In genomic region chr11:10730151-10730550, GRCh38 we compare ENCODE assay signal across 28 cellular contexts. TPM values are rescaled to one million over a fixed set of nuclear protein-coding genes. Genes with fewer than 3 reads are reported as not detected.
DNase-seq lines count a peak whose midpoint lies in the region; ATAC-seq and TF ChIP-seq lines count a peak whose summit lies in the region.
"Had no signal": no experiment of that assay in that cellular context is flagged by ENCODE, and none has a peak within 500 bp of the region (broad histone marks: within the 10 kb centered on the region; RNA-seq: fewer than 3 reads in every experiment).

No MANE protein-coding gene starts in this region.

- peaks cover 7 to 27% (median 18%) of the 10 kb centered on the region in 7 donors for H3K9me3 Mint-ChIP-seq in CD14-positive monocyte
- no peaks in the 10 kb centered on the region for H3K9me3 Mint-ChIP-seq in neural crest cell
- H3K9me3 Mint-ChIP-seq: activated CD4-positive, alpha-beta memory T cell treated with anti-CD3 and anti-CD28 coated beads, Interleukin-2, amount 10 ng/mL, durations not matched to agents 7 days and 5 days; activated naive CD4-positive, alpha-beta T cell treated with anti-CD3 and anti-CD28 coated beads, Interleukin-2, amount 50 U/mL, for 72 hours; endodermal cell had no signal

- intact Hi-C loops in CD14-positive monocyte (cut with micrococcal nuclease) (loop anchor here (5.0 to 10.0 kb wide), 5 partner anchors 185 to 405 kb away; partner anchors contain the start of gene RNF141 (in 1 of the 2)), adrenal gland (cut with DNase I) (loop anchor here in 1 of 2 donors (5.0 to 10.0 kb wide), 2 partner anchors 103 to 165 kb away; partner anchors contain the start of gene LYVE1)

- H3K27me3 ChIP-seq in brain microvascular endothelial cell (replicated peaks) (no peaks in the 10 kb centered on the region), adrenal gland (no peaks in the 10 kb centered on the region)
- H3K27me3 ChIP-seq: ascending aorta, suprapubic skin, vagina had no signal

- H3K4me3 ChIP-seq in coronary artery (no peak overlapping the region), brain microvascular endothelial cell (ENCODE audit: low read depth, low read length) (no peak overlapping the region), adrenal gland (no peak overlapping the region)
- H3K4me3 ChIP-seq: A549, ascending aorta, HAP-1, left lung, suprapubic skin, vagina had no signal

- H3K9me3 ChIP-seq in adrenal gland (replicated peaks in 1 of 3) = no peaks in the 10 kb centered on the region
- H3K9me3 ChIP-seq: A549, ascending aorta, HAP-1, left lung, suprapubic skin, vagina had no signal

- H3K36me3 ChIP-seq in brain microvascular endothelial cell (replicated peaks) (no peaks in the 10 kb centered on the region), adrenal gland (replicated peaks in 1 of 2) (no peaks in the 10 kb centered on the region)
- H3K36me3 ChIP-seq: ascending aorta, HAP-1, left lung, suprapubic skin, vagina had no signal

- H3K27ac Mint-ChIP-seq in CD14-positive monocyte = peak overlapping the region in 4 of 7 donors; percentile 8 to 82 (median 72)
- H3K27ac Mint-ChIP-seq in neural crest cell (ENCODE audit: unreplicated experiment) = no peak overlapping the region
- H3K27ac Mint-ChIP-seq: activated CD4-positive, alpha-beta memory T cell treated with anti-CD3 and anti-CD28 coated beads, Interleukin-2, amount 10 ng/mL, durations not matched to agents 7 days and 5 days; activated naive CD4-positive, alpha-beta T cell treated with anti-CD3 and anti-CD28 coated beads, Interleukin-2, amount 50 U/mL, for 72 hours; dendritic cell treated with granulocyte-macrophage colony-stimulating factor and Interleukin-4, amounts not matched to agents 40 ng/mL and 50 ng/mL, for 4 days; endodermal cell had no signal

- DNase-seq in CD14-positive monocyte (ENCODE audit: low spot score) (peak; percentile 59), NOMO-1 (lab: John Stamatoyannopoulos, UW; ENCODE audit: unreplicated experiment in 2 of 2) (peak; percentile 17 to 38), coronary artery (ENCODE audit: low spot score) (peak; percentile 64), neural crest cell (ENCODE audit: low read depth, low spot score) (no peak), brain microvascular endothelial cell (no peak), NCI-H524 treated with DMSO at 0.1 percent for 48 hours (lab: John Stamatoyannopoulos, UW) (no peak), adrenal gland (no peak)
- DNase-seq: activated CD4-positive, alpha-beta memory T cell treated with anti-CD3 and anti-CD28 coated beads, Interleukin-2, amount 10 ng/mL, durations not matched to agents 7 days and 5 days; activated CD4-positive, CD25-positive, alpha-beta regulatory T cell treated with anti-CD3 and anti-CD28 coated beads, Interleukin-2, amount 50 U/mL, for 72 hours; Caco-2; caudate nucleus; endodermal cell; GF-D8; hypothalamus; left lung; mesendoderm; NCI-H1436; NCI-H510A; stimulated activated naive CD4-positive, alpha-beta T cell; T-helper 1 cell had no signal

- WGBS in adrenal gland, 4 donors = 85 to 93% (median 87%) methylated on average over 3 of the region's 3 CpGs

- peaks cover 19 to 22% of the 10 kb centered on the region in 2 donors for H3K36me3 Mint-ChIP-seq in CD14-positive monocyte
- no peaks in the 10 kb centered on the region for H3K36me3 Mint-ChIP-seq in neural crest cell (ENCODE audit: low read depth)

- H3K27me3 Mint-ChIP-seq in CD14-positive monocyte (ENCODE audit: low read depth in 3 of 3) (peaks cover 36 to 55% (median 39%) of the 10 kb centered on the region in 3 donors), neural crest cell (ENCODE audit: low read depth) (peaks cover 2% of the 10 kb centered on the region)

- H3K4me3 Mint-ChIP-seq in CD14-positive monocyte (peak overlapping the region in 1 of 2 donors; percentile 37), neural crest cell (peak overlapping the region; percentile 63)
- H3K4me3 Mint-ChIP-seq: activated CD4-positive, alpha-beta memory T cell treated with anti-CD3 and anti-CD28 coated beads, Interleukin-2, amount 10 ng/mL, durations not matched to agents 7 days and 5 days; dendritic cell treated with granulocyte-macrophage colony-stimulating factor and Interleukin-4, amounts not matched to agents 40 ng/mL and 50 ng/mL, for 4 days; endodermal cell had no signal

- in situ Hi-C loops in brain microvascular endothelial cell (cut with HindIII; ENCODE audit: low pct_ligation_motif_present, low sequenced_read_pairs) = no loop called here

- TF ChIP-seq CTCF in CD14-positive monocyte (IDR thresholded peaks at IDR 0.05) (no peak), coronary artery (IDR thresholded peaks at IDR 0.05) (no peak), neural crest cell (conservative IDR thresholded peaks at IDR 0.05) (no peak), brain microvascular endothelial cell (IDR thresholded peaks at IDR 0.05; ENCODE audit: low read depth, low read length, missing control alignments) (no peak), adrenal gland (IDR thresholded peaks at IDR 0.05) (no peak)

- H3K4me1 ChIP-seq in adrenal gland (replicated peaks in 1 of 2) = peaks cover 1 to 2% of the 10 kb centered on the region in 2 donors
- H3K4me1 ChIP-seq: HAP-1 had no signal

- no peak for TF ChIP-seq POLR2A in adrenal gland (IDR thresholded peaks at IDR 0.05)

- H3K4me1 Mint-ChIP-seq in CD14-positive monocyte (peaks cover 27% of the 10 kb centered on the region), neural crest cell (peaks cover 19% of the 10 kb centered on the region)

- ATAC-seq in HG02678 (IDR thresholded peaks at IDR 0.05; ENCODE audit: unreplicated experiment) = no peak
- ATAC-seq: A549; activated naive CD4-positive, alpha-beta T cell treated with anti-CD3 and anti-CD28 coated beads, Interleukin-2, amount 50 U/mL, for 72 hours; left lung had no signal

- H3K27ac ChIP-seq in coronary artery = no peak overlapping the region
- no peak overlapping the region for H3K27ac ChIP-seq in brain microvascular endothelial cell
- H3K27ac ChIP-seq in adrenal gland = no peak overlapping the region
- H3K27ac ChIP-seq: A549, ascending aorta, left lung, suprapubic skin, vagina had no signal

RNA-seq across cellular contexts. Expression of gene CTR9, which starts 20.9 kb away (rescaled TPM):
- polyA plus RNA-seq in CD14-positive monocyte (10 to 100 TPM; 18.3 to 37.5 TPM), adrenal gland (10 to 100 TPM; 13.8 to 58.4 (median 21.6) TPM)
- total RNA-seq in neural crest cell (39.0 and 39.8 TPM in 2 replicates), adrenal gland (10 to 100 TPM; 25.3 to 49.5 (median 32.4) TPM)

RNA-seq across cellular contexts. Expression of gene IRAG1, which starts 36.6 kb away (rescaled TPM):
- polyA plus RNA-seq in CD14-positive monocyte = 1 to 10 TPM; 3.0 to 3.3 TPM
- 5.4 and 6.1 TPM in 2 replicates for total RNA-seq in neural crest cell
- 10 to 100 TPM in 6 of 8 donors, 1 to 10 TPM in 2; 8.1 to 33.9 (median 16.9) TPM for total RNA-seq in adrenal gland
- polyA plus RNA-seq in adrenal gland = 10 to 100 TPM in 1 of 3 donors, 1 to 10 TPM in 2; 5.6 to 21.5 (median 7.1) TPM
- total RNA-seq: activated naive CD4-positive, alpha-beta T cell treated with anti-CD3 and anti-CD28 coated beads, Interleukin-2, amount 50 U/mL, for 72 hours had no signal

Comparison
In these comparisons a context has a peak if more than half of its experiments do, and no peak if none do; other contexts are left out.
1. DNase-seq: peak in CD14-positive monocyte (single experiment), NOMO-1 (2 of 2) and coronary artery (single experiment); none in neural crest cell (single experiment), brain microvascular endothelial cell (single experiment), NCI-H524 treated with DMSO at 0.1 percent for 48 hours (single experiment) and adrenal gland (0 of 7).